11 cellular contexts compared by ENCODE assay signal in genomic region chr5:93359296-93359957, GRCh38.
A peak's percentile ranks its signal among the peaks of the same experiment; 100 is the strongest.
DNase-seq lines count a peak whose midpoint lies in the region; ATAC-seq and FAIRE-seq lines count a peak whose summit lies in the region.
"Had no signal": no experiment of that assay in that cellular context is flagged by ENCODE, and none has a peak within 500 bp of the region (broad histone marks: within the 10 kb centered on the region; RNA-seq: fewer than 3 reads in every experiment).

No MANE protein-coding gene starts in this region.

- intact Hi-C loops in left cardiac atrium (cut with DNase I) = no loop called here
- intact Hi-C loops in Right ventricle myocardium superior (cut with DNase I) = no loop called here

- peak; percentile 87 to 92 for ATAC-seq in left cardiac atrium
- no peak for ATAC-seq in Right ventricle myocardium superior (ENCODE audit: poor library complexity)
- ATAC-seq in GM19395 (IDR thresholded peaks at IDR 0.05; ENCODE audit: unreplicated experiment) = no peak

- no peak for FAIRE-seq in urothelium cell line (lab: Jason Lieb, UNC)

- DNase-seq in left cardiac atrium (peak; percentile 42), Right ventricle myocardium superior (no peak), amniotic epithelial cell (ENCODE audit: low read depth) (peak; percentile 96), kidney glomerular epithelial cell (lab: John Stamatoyannopoulos, UW) (peak; percentile 34), urothelium cell line (ENCODE audit: low spot score) (peak; percentile 53), NCI-H748 treated with DMSO at 0.1 percent for 48 hours (lab: John Stamatoyannopoulos, UW) (no peak), NCI-H187 treated with DMSO at 0.1 percent for 48 hours (lab: John Stamatoyannopoulos, UW) (no peak)
- DNase-seq: activated CD4-positive, alpha-beta T cell treated with anti-CD3 and anti-CD28 coated beads, Interleukin-2, amount 50 U/mL, for 48 hours; colonic mucosa; NCI-H526 treated with DMSO at 0.1 percent for 48 hours had no signal

Comparison
In these comparisons a context has a peak if more than half of its experiments do, and no peak if none do; other contexts are left out.
1. ATAC-seq: peak in left cardiac atrium (2 of 2); none in Right ventricle myocardium superior (single experiment) and GM19395 (single experiment).
2. DNase-seq: peak in left cardiac atrium (single experiment), amniotic epithelial cell (single experiment), kidney glomerular epithelial cell (single experiment) and urothelium cell line (single experiment); none in Right ventricle myocardium superior (single experiment), NCI-H748 treated with DMSO at 0.1 percent for 48 hours (single experiment) and NCI-H187 treated with DMSO at 0.1 percent for 48 hours (single experiment).